24 cellular contexts compared by ENCODE assay signal in the genomic region with DNA sequence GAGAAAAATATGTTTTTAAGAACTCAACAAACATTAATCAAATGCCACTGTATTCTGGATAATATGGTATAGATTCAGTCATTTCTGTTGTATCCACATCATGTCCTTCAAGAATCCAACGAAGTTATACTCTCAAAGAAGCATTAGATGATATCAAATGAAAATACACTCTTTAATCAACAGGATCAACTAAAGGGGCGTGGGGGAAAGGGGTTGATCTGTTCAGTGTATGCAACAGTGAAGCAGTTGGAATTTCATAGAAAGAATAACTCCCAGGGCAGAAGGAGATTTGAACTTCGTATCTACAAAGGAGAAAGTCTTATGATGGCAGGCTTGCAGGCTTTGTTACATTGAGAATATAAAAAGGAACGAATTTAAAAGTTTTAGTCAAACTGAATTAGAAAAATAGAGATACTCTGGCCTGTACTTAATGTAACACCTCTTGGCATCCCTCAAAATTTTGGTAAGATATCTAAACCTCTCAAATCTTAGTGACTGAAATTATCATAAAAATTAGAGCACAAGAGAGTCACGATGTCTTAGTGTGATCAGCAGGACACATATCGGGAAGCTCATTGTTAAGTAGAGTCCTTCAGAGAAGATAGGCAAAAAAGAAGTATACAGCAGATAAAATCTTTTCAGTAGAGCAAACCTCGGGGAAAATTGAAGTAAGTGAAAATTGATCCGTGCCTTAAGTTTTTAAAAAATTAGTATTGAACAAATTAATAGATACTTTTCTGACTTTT.
"Had no signal": no experiment of that assay in that cellular context is flagged by ENCODE, and none has a peak within 500 bp of the region (broad histone marks: within the 10 kb centered on the region; RNA-seq: fewer than 3 reads in every experiment).

No MANE protein-coding gene starts in this region.

- H3K27ac ChIP-seq: body of pancreas, breast epithelium, SJCRH30, SK-N-MC had no signal

- H3K27me3 ChIP-seq: body of pancreas, breast epithelium had no signal

- H3K9me3 ChIP-seq: body of pancreas, breast epithelium, SJCRH30 had no signal

- ATAC-seq: activated CD4-positive, alpha-beta T cell treated with anti-CD3 and anti-CD28 coated beads for 36 hours; activated CD4-positive, CD25-positive, alpha-beta regulatory T cell treated with anti-CD3 and anti-CD28 coated beads, Interleukin-2, amount 50 U/mL, for 24 hours; activated CD8-positive, alpha-beta T cell treated with anti-CD3 and anti-CD28 coated beads, Interleukin-2, amount 10 ng/mL, durations not matched to agents 7 days and 5 days; body of pancreas; WTC11 had no signal

- H3K4me1 ChIP-seq: body of pancreas, breast epithelium, SJCRH30 had no signal

- DNase-seq: activated CD4-positive, alpha-beta T cell treated with anti-CD3 and anti-CD28 coated beads for 36 hours; activated CD4-positive, alpha-beta T cell treated with anti-CD3 and anti-CD28 coated beads, Interleukin-2, amount 10 ng/mL, durations not matched to agents 7 days and 5 days; activated CD4-positive, alpha-beta T cell treated with anti-CD3 and anti-CD28 coated beads, Interleukin-2, amount 50 U/mL, for 48 hours; activated CD8-positive, alpha-beta T cell treated with anti-CD3 and anti-CD28 coated beads, Interleukin-2, amount 10 ng/mL, durations not matched to agents 7 days and 5 days; activated gamma-delta T cell; activated naive CD4-positive, alpha-beta T cell treated with Interleukin-2 at 50 U/mL for 16 hours; activated naive CD8-positive, alpha-beta T cell treated with anti-CD3 and anti-CD28 coated beads, Interleukin-2, amount 10 ng/mL, durations not matched to agents 7 days and 5 days; activated T-cell treated with anti-CD3 and anti-CD28 coated beads, Interleukin-2, amount 50 U/mL, for 24 hours; amygdala; body of pancreas; NCI-H1105 treated with DMSO at 0.1 percent for 48 hours; NCI-H1436; NCI-H1694; NCI-H1930; NCI-H2081 treated with DMSO at 0.1 percent for 48 hours; NCI-H345; NCI-H524 treated with DMSO at 0.1 percent for 48 hours; SHP77; SJCRH30; T1000 had no signal

- H3K4me3 ChIP-seq: body of pancreas, breast epithelium, SJCRH30, SK-N-MC had no signal

- H3K36me3 ChIP-seq: breast epithelium, SJCRH30 had no signal
